6 cellular contexts compared by ENCODE assay signal in the genomic region with DNA sequence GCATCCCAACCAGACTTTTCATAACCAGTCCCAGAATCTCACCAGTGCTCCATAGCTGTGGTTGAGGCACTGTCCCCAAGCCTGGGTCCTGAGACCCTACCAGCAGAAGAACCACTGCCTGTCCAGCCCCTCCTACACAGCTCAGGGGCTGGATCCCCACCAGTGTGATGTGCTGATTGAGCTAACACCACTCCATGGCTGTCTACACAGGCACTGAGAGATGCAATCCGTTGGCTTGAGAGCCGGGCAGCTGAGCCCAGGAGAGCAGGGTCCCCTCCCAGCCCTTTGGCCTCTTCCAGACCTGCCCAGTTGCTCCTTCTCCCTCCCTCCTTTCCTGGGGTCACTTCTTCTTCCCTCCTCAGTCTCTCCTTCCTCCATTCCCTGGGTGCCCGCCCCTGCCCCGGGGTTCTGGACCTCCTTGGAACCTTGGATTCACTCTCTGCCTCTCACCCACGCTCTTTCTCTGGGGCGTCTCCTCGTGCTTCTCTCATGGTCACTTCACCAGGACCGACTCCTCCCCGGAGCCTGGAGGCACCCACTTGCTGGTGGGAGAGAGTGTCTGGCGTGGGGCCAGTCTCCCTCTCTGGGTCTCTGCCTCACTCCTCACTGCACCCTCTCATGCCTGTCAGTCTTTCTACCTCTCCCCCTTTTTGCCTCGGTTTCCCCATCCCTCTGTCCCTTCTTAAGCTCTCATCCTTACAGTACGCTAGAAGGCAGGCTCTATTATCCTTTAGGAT. TPM values are rescaled to one million over a fixed set of nuclear protein-coding genes. Genes with fewer than 3 reads are reported as not detected.
DNase-seq lines count a peak whose midpoint lies in the region; ATAC-seq and TF ChIP-seq lines count a peak whose summit lies in the region.

No MANE protein-coding gene starts in this region.

- no peak for TF ChIP-seq EP300 in stomach (IDR thresholded peaks at IDR 0.05)

- no peaks in the 10 kb centered on the region for H3K36me3 Mint-ChIP-seq in glutamatergic neuron (ENCODE audit: unreplicated experiment)

- H3K27ac ChIP-seq in stomach: peak overlapping the region; percentile 18 to 95 (median 91)

- peaks cover 21 to 52% (median 36%) of the 10 kb centered on the region in 4 donors for H3K4me1 ChIP-seq in stomach

- H3K4me3 ChIP-seq in stomach: peak overlapping the region; percentile 28 to 98 (median 77)

- H3K4me3 Mint-ChIP-seq in glutamatergic neuron (ENCODE audit: unreplicated experiment): peak overlapping the region; percentile 84

- H3K27me3 ChIP-seq in stomach: no peaks in the 10 kb centered on the region

- H3K9me3 Mint-ChIP-seq in glutamatergic neuron (ENCODE audit: unreplicated experiment): peaks cover 1% of the 10 kb centered on the region

- peaks cover 7% of the 10 kb centered on the region for H3K4me1 Mint-ChIP-seq in glutamatergic neuron (ENCODE audit: low read depth, unreplicated experiment)

- TF ChIP-seq CTCF in glutamatergic neuron (IDR thresholded peaks at IDR 0.05; ENCODE audit: partially characterized antibody, unreplicated experiment): no peak
- TF ChIP-seq CTCF in stomach (IDR thresholded peaks at IDR 0.05): no peak

- H3K27me3 Mint-ChIP-seq in glutamatergic neuron (ENCODE audit: unreplicated experiment): peaks cover 2% of the 10 kb centered on the region

- TF ChIP-seq POLR2A in stomach (IDR thresholded peaks at IDR 0.05): no peak

- H3K36me3 ChIP-seq in stomach: peaks cover 16 to 31% (median 30%) of the 10 kb centered on the region in 4 donors

- H3K27ac Mint-ChIP-seq in glutamatergic neuron (ENCODE audit: unreplicated experiment): peak overlapping the region; percentile 84

- no peaks in the 10 kb centered on the region for H3K9me3 ChIP-seq in stomach

- DNase-seq in activated T-cell treated with anti-CD3 and anti-CD28 coated beads, Interleukin-2, amount 50 U/mL, for 1 hour: peak; percentile 36
- DNase-seq in activated T-cell treated with anti-CD3 and anti-CD28 coated beads for 4 hours: no peak
- peak; percentile 21 for DNase-seq in glutamatergic neuron
- no peak for DNase-seq in stomach
- no peak for DNase-seq in NCI-H1694 treated with DMSO at 0.1 percent for 48 hours (lab: John Stamatoyannopoulos, UW)

- intact Hi-C loops in stomach (cut with DNase I; ENCODE audit: low total_unique reads): no loop called here

- 28 to 39% (median 34%) methylated on average over 11 to 12 of the region's 12 CpGs for WGBS in stomach, 5 donors

- ATAC-seq in GM19023 (IDR thresholded peaks at IDR 0.05; ENCODE audit: unreplicated experiment): no peak

RNA-seq across cellular contexts. Expression of gene SCYL1, which starts 0.7 kb away (rescaled TPM):
- total RNA-seq in glutamatergic neuron (ENCODE audit: unreplicated experiment) (80.0 TPM), stomach (10 to 100 TPM in 4 of 5 donors, 1 to 10 TPM in 1; 3.5 to 89.0 (median 65.2) TPM)
- polyA plus RNA-seq in stomach: 10 to 100 TPM; 65.8 to 94.8 (median 86.1) TPM

RNA-seq across cellular contexts. Expression of gene MALAT1, which starts 25.3 kb away (rescaled TPM):
- 18,218 TPM for total RNA-seq in glutamatergic neuron (ENCODE audit: unreplicated experiment)
- total RNA-seq in stomach: over 10,000 TPM; 11,517 to 39,496 (median 13,707) TPM
- 100 to 1,000 TPM; 124 to 296 (median 126) TPM for polyA plus RNA-seq in stomach

RNA-seq across cellular contexts. Expression of gene LTBP3, which starts 34.0 kb away (rescaled TPM):
- total RNA-seq in glutamatergic neuron (ENCODE audit: unreplicated experiment): 2.5 TPM
- 100 to 1,000 TPM in 4 of 5 donors, 10 to 100 TPM in 1; 35.1 to 452 (median 117) TPM for total RNA-seq in stomach
- polyA plus RNA-seq in stomach: 10 to 100 TPM; 26.9 to 58.2 (median 28.7) TPM

RNA-seq across cellular contexts. Expression of gene ZNRD2, which starts 46.1 kb away (rescaled TPM):
- total RNA-seq in glutamatergic neuron (ENCODE audit: unreplicated experiment) (37.9 TPM), stomach (10 to 100 TPM; 17.7 to 99.1 (median 51.9) TPM)
- polyA plus RNA-seq in stomach: 10 to 100 TPM; 49.6 to 56.6 (median 51.8) TPM

RNA-seq across cellular contexts. Expression of gene FAM89B, which starts 48.2 kb away (rescaled TPM):
- 184 TPM for total RNA-seq in glutamatergic neuron (ENCODE audit: unreplicated experiment)
- total RNA-seq in stomach: 10 to 100 TPM in 4 of 5 donors, 1 to 10 TPM in 1; 3.9 to 57.8 (median 48.1) TPM
- polyA plus RNA-seq in stomach: 10 to 100 TPM; 63.4 to 68.2 (median 65.1) TPM

Comparison
In these comparisons a context has a peak if more than half of its experiments do, and no peak if none do; other contexts are left out.
1. DNase-seq: peak in activated T-cell treated with anti-CD3 and anti-CD28 coated beads, Interleukin-2, amount 50 U/mL, for 1 hour (single experiment) and glutamatergic neuron (single experiment); none in activated T-cell treated with anti-CD3 and anti-CD28 coated beads for 4 hours (single experiment), stomach (single experiment) and NCI-H1694 treated with DMSO at 0.1 percent for 48 hours (single experiment).
2. RNA of gene LTBP3, which starts 34.0 kb away (total RNA-seq): 35.1 to 452 TPM in stomach; 2.5 TPM in glutamatergic neuron (single experiment); every median in the first group is over 10 times any median in the second.